11 cellular contexts compared by ENCODE assay signal in genomic region chr5:73303139-73304079, GRCh38.
DNase-seq lines count a peak whose midpoint lies in the region; ATAC-seq and TF ChIP-seq lines count a peak whose summit lies in the region.
"Had no signal": no experiment of that assay in that cellular context is flagged by ENCODE, and none has a peak within 500 bp of the region (broad histone marks: within the 10 kb centered on the region; RNA-seq: fewer than 3 reads in every experiment).

No MANE protein-coding gene starts in this region.

- H3K36me3 ChIP-seq in cardiac muscle cell (no peaks in the 10 kb centered on the region), heart right ventricle (no peaks in the 10 kb centered on the region), mucosa of rectum (ENCODE audit: control insufficient read depth in 2 of 2, insufficient read depth in 2 of 2, low read length in 2 of 2) (no peaks in the 10 kb centered on the region), aorta (ENCODE audit: control insufficient read depth in 1 of 2, insufficient read depth in 2 of 2, low read length in 1 of 2) (no peaks in the 10 kb centered on the region)

- ATAC-seq in heart right ventricle (no peak), aorta (ENCODE audit: low FRiP score) (peak; percentile 40), HG03139 (IDR thresholded peaks at IDR 0.05; ENCODE audit: unreplicated experiment) (no peak)

- no peak overlapping the region for H3K27ac ChIP-seq in cardiac muscle cell
- H3K27ac ChIP-seq in heart right ventricle, result no peak overlapping the region
- H3K27ac ChIP-seq in mucosa of rectum (ENCODE audit: low read depth in 2 of 2, low read length in 2 of 2), result no peak overlapping the region
- no peak overlapping the region for H3K27ac ChIP-seq in aorta (ENCODE audit: low read depth in 1 of 2, low read length in 2 of 2)
- H3K27ac ChIP-seq: dorsolateral prefrontal cortex, psoas muscle had no signal

- WGBS in heart right ventricle, 2 donors, result 2 to 3% methylated on average over 76 to 77 of the region's 77 CpGs
- WGBS in aorta, 2 donors, result 16 to 17% methylated on average over 57 to 77 of the region's 77 CpGs

- H3K4me3 ChIP-seq in cardiac muscle cell, result peak overlapping the region; percentile 20
- H3K4me3 ChIP-seq in heart right ventricle, result peak overlapping the region in 4 of 10 donors; percentile 1 to 18 (median 6)
- peak overlapping the region; percentile 31 to 41 for H3K4me3 ChIP-seq in mucosa of rectum (ENCODE audit: low read length in 2 of 2)
- no peak overlapping the region for H3K4me3 ChIP-seq in aorta (ENCODE audit: low read length in 2 of 2)
- H3K4me3 ChIP-seq: psoas muscle had no signal

- H3K4me1 ChIP-seq in cardiac muscle cell (ENCODE audit: low read depth), result peaks cover 3% of the 10 kb centered on the region
- peaks cover 1 to 26% (median 18%) of the 10 kb centered on the region in 9 donors for H3K4me1 ChIP-seq in heart right ventricle
- peaks cover 0 to 6% of the 10 kb centered on the region in 2 donors for H3K4me1 ChIP-seq in mucosa of rectum (ENCODE audit: control insufficient read depth in 2 of 2, insufficient read depth in 2 of 2, low read length in 2 of 2)
- no peaks in the 10 kb centered on the region for H3K4me1 ChIP-seq in aorta (ENCODE audit: control insufficient read depth in 1 of 2, insufficient read depth in 2 of 2, low read length in 2 of 2)

- intact Hi-C loops in heart right ventricle (cut with DNase I), result loop anchor here in 1 of 10 donors (10.0 kb wide), 1 partner anchor 131 kb away; no protein-coding TSS in a partner anchor
- intact Hi-C loops in aorta (cut with DNase I), result no loop called here

- H3K27me3 ChIP-seq in cardiac muscle cell (peaks cover 98% of the 10 kb centered on the region), heart right ventricle (peaks cover 27 to 100% (median 99%) of the 10 kb centered on the region in 7 donors), mucosa of rectum (ENCODE audit: control insufficient read depth in 2 of 2, insufficient read depth in 2 of 2, low read length in 2 of 2) (peaks cover 76 to 90% of the 10 kb centered on the region in 2 donors), aorta (ENCODE audit: control insufficient read depth in 1 of 2, insufficient read depth in 2 of 2, low read length in 1 of 2) (no peaks in the 10 kb centered on the region)

- no peak overlapping the region for H3K9ac ChIP-seq in mucosa of rectum (ENCODE audit: low read depth in 1 of 2, low read length in 2 of 2)

- peak; percentile 33 for TF ChIP-seq CTCF in cardiac muscle cell (IDR thresholded peaks at IDR 0.05; ENCODE audit: low read depth, low read length)
- TF ChIP-seq CTCF in heart right ventricle (IDR thresholded peaks at IDR 0.05), result peak in 2 of 9 donors; percentile 6 to 11

- no peak for TF ChIP-seq POLR2A in erythroblast (IDR thresholded peaks at IDR 0.05; ENCODE audit: low read length)

- DNase-seq in cardiac muscle cell (ENCODE audit: low read depth in 1 of 2, low spot score in 1 of 2), result peak in 1 of 2 donors; percentile 18
- no peak for DNase-seq in heart right ventricle
- peak; percentile 11 to 19 for DNase-seq in erythroblast (lab: John Stamatoyannopoulos, UW)
- peak in 1 of 2 donors; percentile 80 for DNase-seq in aorta
- DNase-seq in COR-L47 (lab: John Stamatoyannopoulos, UW), result no peak
- DNase-seq in NCI-H2227 (lab: John Stamatoyannopoulos, UW; ENCODE audit: unreplicated experiment), result no peak
- DNase-seq: dorsolateral prefrontal cortex, psoas muscle, SIG-M5 had no signal

- H3K9me3 ChIP-seq in cardiac muscle cell (ENCODE audit: low read depth) (no peaks in the 10 kb centered on the region), heart right ventricle (no peaks in the 10 kb centered on the region), mucosa of rectum (ENCODE audit: control insufficient read depth in 2 of 2, low read length in 2 of 2) (peaks cover 0 to 1% of the 10 kb centered on the region in 2 donors), aorta (ENCODE audit: control insufficient read depth, low read length) (no peaks in the 10 kb centered on the region)
- H3K9me3 ChIP-seq: psoas muscle had no signal

Comparison
In these comparisons a context has a peak if more than half of its experiments do, and no peak if none do; other contexts are left out.
1. DNase-seq: peak in erythroblast (2 of 2); none in heart right ventricle (0 of 2), COR-L47 (single experiment) and NCI-H2227 (single experiment).
2. H3K4me3 ChIP-seq: peak in cardiac muscle cell (single experiment) and mucosa of rectum (2 of 2); none in aorta (0 of 2).